14 cellular contexts compared by ENCODE assay signal in the genomic region with DNA sequence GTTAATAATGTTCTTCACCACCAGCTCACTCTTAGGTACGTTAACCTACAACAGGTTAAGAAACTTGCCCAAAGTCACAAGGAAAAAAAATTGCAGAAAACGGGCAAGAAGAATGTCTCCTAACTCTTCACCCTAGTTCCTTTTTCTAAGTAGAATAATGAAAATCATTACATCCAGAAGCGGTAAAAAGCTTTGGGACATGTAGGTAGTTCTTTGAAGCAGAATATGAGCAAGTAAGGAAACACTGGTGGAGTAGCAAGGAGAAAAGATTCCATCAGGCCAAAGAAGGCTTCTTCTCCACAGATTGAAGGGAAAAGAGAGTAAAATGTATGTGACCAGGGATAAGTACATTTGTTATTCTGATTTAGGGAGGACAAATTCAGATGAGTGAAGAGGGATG. TPM values are rescaled to one million over a fixed set of nuclear protein-coding genes. Genes with fewer than 3 reads are reported as not detected.
DNase-seq lines count a peak whose midpoint lies in the region; ATAC-seq and TF ChIP-seq lines count a peak whose summit lies in the region.
"Had no signal": no experiment of that assay in that cellular context is flagged by ENCODE, and none has a peak within 500 bp of the region (broad histone marks: within the 10 kb centered on the region; RNA-seq: fewer than 3 reads in every experiment).

No MANE protein-coding gene starts in this region.

- H3K4me3 ChIP-seq in AG04450 (ENCODE audit: low read depth, low read length), result peak overlapping the region; percentile 5; the same call in 1 of the 2 replicates
- no peak overlapping the region for H3K4me3 ChIP-seq in CD8-positive, alpha-beta memory T cell (ENCODE audit: low read length)
- H3K4me3 ChIP-seq: lung, prostate gland, suprapubic skin had no signal

- no peak for ATAC-seq in naive B cell (ENCODE audit: low read depth in 2 of 2)
- no peak for ATAC-seq in HG03175 (IDR thresholded peaks at IDR 0.05; ENCODE audit: unreplicated experiment)
- ATAC-seq: T-cell had no signal

- peak overlapping the region in 4 of 7 donors; percentile 16 to 99 (median 80) for H3K4me3 Mint-ChIP-seq in CD8-positive, alpha-beta memory T cell
- peak overlapping the region; percentile 93 for H3K4me3 Mint-ChIP-seq in activated T-helper 2 cell treated with anti-CD3 and anti-CD28 coated beads, Interferon-gamma antibody, Interleukin-2, Interleukin-4, amounts not matched to agents 10 μg/mL and 5 μg/mL and 100 μg/mL, durations not matched to agents 14 hours and 24 hours and 36 hours (ENCODE audit: low read depth)
- peak overlapping the region in 5 of 8 donors; percentile 21 to 99 (median 76) for H3K4me3 Mint-ChIP-seq in naive B cell

- H3K27ac Mint-ChIP-seq in CD8-positive, alpha-beta memory T cell, result peak overlapping the region; percentile 4 to 95 (median 86)
- peak overlapping the region; percentile 74 for H3K27ac Mint-ChIP-seq in activated T-helper 2 cell treated with anti-CD3 and anti-CD28 coated beads, Interferon-gamma antibody, Interleukin-2, Interleukin-4, amounts not matched to agents 10 μg/mL and 5 μg/mL and 100 μg/mL, durations not matched to agents 14 hours and 24 hours and 36 hours
- peak overlapping the region; percentile 16 to 95 (median 50) for H3K27ac Mint-ChIP-seq in naive B cell

- peaks cover 43 to 72% (median 66%) of the 10 kb centered on the region in 3 donors for H3K4me1 Mint-ChIP-seq in CD8-positive, alpha-beta memory T cell
- H3K4me1 Mint-ChIP-seq in activated T-helper 2 cell treated with anti-CD3 and anti-CD28 coated beads, Interferon-gamma antibody, Interleukin-2, Interleukin-4, amounts not matched to agents 10 μg/mL and 5 μg/mL and 100 μg/mL, durations not matched to agents 14 hours and 24 hours and 36 hours (ENCODE audit: low read depth), result peaks cover 38% of the 10 kb centered on the region
- peaks cover 34 to 57% (median 46%) of the 10 kb centered on the region in 3 donors for H3K4me1 Mint-ChIP-seq in naive B cell

- no peak overlapping the region for H3K27ac ChIP-seq in AG04450 (ENCODE audit: low read depth, low read length)
- H3K27ac ChIP-seq in CD8-positive, alpha-beta memory T cell (ENCODE audit: low read depth, low read length), result no peak overlapping the region
- H3K27ac ChIP-seq: prostate gland, suprapubic skin had no signal

- intact Hi-C loops in activated T-helper 2 cell treated with anti-CD3 and anti-CD28 coated beads, Interferon-gamma antibody, Interleukin-2, Interleukin-4, amounts not matched to agents 10 μg/mL and 5 μg/mL and 100 μg/mL, durations not matched to agents 14 hours and 24 hours and 36 hours (cut with micrococcal nuclease), result loop anchor here (2.0 kb wide), 1 partner anchor 27 kb away; no protein-coding TSS in a partner anchor

- POLR2A ChIA-PET in AG04450 (lab: Yijun Ruan, JAX), result no interaction called here
- POLR2A ChIA-PET in CD8-positive, alpha-beta memory T cell (lab: Charles Lee), result no interaction called here

- H3K36me3 Mint-ChIP-seq in CD8-positive, alpha-beta memory T cell, result peaks cover 0 to 37% (median 12%) of the 10 kb centered on the region in 3 donors
- H3K36me3 Mint-ChIP-seq in activated T-helper 2 cell treated with anti-CD3 and anti-CD28 coated beads, Interferon-gamma antibody, Interleukin-2, Interleukin-4, amounts not matched to agents 10 μg/mL and 5 μg/mL and 100 μg/mL, durations not matched to agents 14 hours and 24 hours and 36 hours (ENCODE audit: low read depth), result peaks cover 53% of the 10 kb centered on the region
- peaks cover 8 to 10% of the 10 kb centered on the region in 2 donors for H3K36me3 Mint-ChIP-seq in naive B cell

- DNase-seq in AG04450 (ENCODE audit: low read depth, low spot score), result no peak
- DNase-seq in CD8-positive, alpha-beta memory T cell, result no peak
- no peak for DNase-seq in activated T-helper 2 cell treated with anti-CD3 and anti-CD28 coated beads, Interferon-gamma antibody, Interleukin-2, Interleukin-4, amounts not matched to agents 10 μg/mL and 5 μg/mL and 100 μg/mL, durations not matched to agents 14 hours and 24 hours and 36 hours (ENCODE audit: low spot score)
- no peak for DNase-seq in naive B cell
- no peak for DNase-seq in SW480 (ENCODE audit: low spot score)
- no peak for DNase-seq in epidermal melanocyte (ENCODE audit: insufficient read length, low spot score)
- DNase-seq in OCI-M1 (lab: John Stamatoyannopoulos, UW), result no peak
- DNase-seq: hypothalamus, NCI-H2171 treated with DMSO at 0.1 percent for 48 hours, T-cell had no signal

- H3K27me3 Mint-ChIP-seq in CD8-positive, alpha-beta memory T cell, result no peaks in the 10 kb centered on the region
- no peaks in the 10 kb centered on the region for H3K27me3 Mint-ChIP-seq in activated T-helper 2 cell treated with anti-CD3 and anti-CD28 coated beads, Interferon-gamma antibody, Interleukin-2, Interleukin-4, amounts not matched to agents 10 μg/mL and 5 μg/mL and 100 μg/mL, durations not matched to agents 14 hours and 24 hours and 36 hours (ENCODE audit: low read depth)
- H3K27me3 Mint-ChIP-seq in naive B cell, result no peaks in the 10 kb centered on the region
- H3K27me3 Mint-ChIP-seq: T-cell had no signal

- CTCF ChIA-PET in AG04450 (lab: Charles Lee), result interaction anchor here (0.6 to 1.0 kb wide), 2 partner anchors 25 to 210 kb away, joined by 3 to 4 read pairs; no protein-coding TSS in a partner anchor
- CTCF ChIA-PET in CD8-positive, alpha-beta memory T cell (lab: Charles Lee), result no interaction called here

- peaks cover 29% of the 10 kb centered on the region for H3K4me1 ChIP-seq in CD8-positive, alpha-beta memory T cell (ENCODE audit: insufficient read depth, low read length)
- H3K4me1 ChIP-seq: prostate gland had no signal

- no peak for TF ChIP-seq CTCF in AG04450 (IDR thresholded peaks at IDR 0.05; ENCODE audit: low read depth, low read length)

- no peaks in the 10 kb centered on the region; the same call in 1 of the 2 replicates for H3K9me3 ChIP-seq in AG04450 (ENCODE audit: control insufficient read depth, insufficient read depth, low read length)
- no peaks in the 10 kb centered on the region for H3K9me3 ChIP-seq in CD8-positive, alpha-beta memory T cell (ENCODE audit: low read length)
- H3K9me3 ChIP-seq: prostate gland, suprapubic skin had no signal

- H3K27me3 ChIP-seq in AG04450 (ENCODE audit: control insufficient read depth, insufficient read depth, low read length), result no peaks in the 10 kb centered on the region
- no peaks in the 10 kb centered on the region for H3K27me3 ChIP-seq in CD8-positive, alpha-beta memory T cell (ENCODE audit: insufficient read depth, low read length, poor library complexity, severe bottlenecking)
- H3K27me3 ChIP-seq: suprapubic skin had no signal

- no peaks in the 10 kb centered on the region for H3K9me3 Mint-ChIP-seq in CD8-positive, alpha-beta memory T cell
- no peaks in the 10 kb centered on the region for H3K9me3 Mint-ChIP-seq in activated T-helper 2 cell treated with anti-CD3 and anti-CD28 coated beads, Interferon-gamma antibody, Interleukin-2, Interleukin-4, amounts not matched to agents 10 μg/mL and 5 μg/mL and 100 μg/mL, durations not matched to agents 14 hours and 24 hours and 36 hours
- H3K9me3 Mint-ChIP-seq in naive B cell, result no peaks in the 10 kb centered on the region
- H3K9me3 Mint-ChIP-seq: T-cell had no signal

- H3K36me3 ChIP-seq in CD8-positive, alpha-beta memory T cell (ENCODE audit: insufficient read depth, low read length), result no peaks in the 10 kb centered on the region
- H3K36me3 ChIP-seq: prostate gland, suprapubic skin had no signal

RNA-seq across cellular contexts. Expression of a gene that starts 4.1 kb away (rescaled TPM):
- polyA plus RNA-seq in AG04450 (2011; rRNA removed), result 77.7 and 105 TPM in 2 replicates
- polyA minus RNA-seq in AG04450 (2011; rRNA and poly(A)+ RNA removed), result 88.7 and 131 TPM in 2 replicates
- total RNA-seq in CD8-positive, alpha-beta memory T cell, result 10 to 100 TPM; 56.0 to 57.6 TPM
- 19.6 TPM for polyA plus RNA-seq in CD8-positive, alpha-beta memory T cell
- total RNA-seq in activated T-helper 2 cell treated with anti-CD3 and anti-CD28 coated beads, Interferon-gamma antibody, Interleukin-2, Interleukin-4, amounts not matched to agents 10 μg/mL and 5 μg/mL and 100 μg/mL, durations not matched to agents 14 hours and 24 hours and 36 hours, result 58.4 and 61.3 TPM in 2 replicates
- polyA plus RNA-seq in naive B cell (ENCODE audit: low read depth in 6 of 6), result 10 to 100 TPM; 75.5 to 84.9 (median 81.8) TPM
